12 cellular contexts compared by ENCODE assay signal in genomic region chr6:55963301-55963700, GRCh38.
DNase-seq lines count a peak whose midpoint lies in the region; ATAC-seq and TF ChIP-seq lines count a peak whose summit lies in the region.
"Had no signal": no experiment of that assay in that cellular context is flagged by ENCODE, and none has a peak within 500 bp of the region (broad histone marks: within the 10 kb centered on the region; RNA-seq: fewer than 3 reads in every experiment).

No MANE protein-coding gene starts in this region.

- intact Hi-C loops in OCI-LY7 (cut with micrococcal nuclease; ENCODE audit: unreplicated experiment) = no loop called here

- peak; percentile 32 for TF ChIP-seq CTCF in AG04449 (IDR thresholded peaks at IDR 0.05; ENCODE audit: insufficient read depth, low read length, missing control alignments)
- TF ChIP-seq CTCF in GM12873 (IDR thresholded peaks at IDR 0.05; ENCODE audit: insufficient read depth, low read depth, low read length, missing control alignments) = peak; percentile 48
- 0 out of 2 replicates have a peak, but pooled peaks have one; percentile 34 for TF ChIP-seq CTCF in OCI-LY7 (conservative IDR thresholded peaks at IDR 0.05; ENCODE audit: low read length)
- TF ChIP-seq CTCF in foreskin fibroblast (IDR thresholded peaks at IDR 0.05; ENCODE audit: low read depth, low read length) = peak; percentile 38
- no peak for TF ChIP-seq CTCF in upper lobe of left lung (IDR thresholded peaks at IDR 0.05)

- POLR2A ChIA-PET in AG04449 (lab: Yijun Ruan, JAX) = no interaction called here
- POLR2A ChIA-PET in OCI-LY7 (lab: Charles Lee) = interaction anchor here (0.7 kb wide), 1 partner anchor 123 kb away, joined by 3 read pairs; no protein-coding TSS in a partner anchor

- no peaks in the 10 kb centered on the region for H3K4me1 ChIP-seq in OCI-LY7 (ENCODE audit: insufficient read depth, low read length, poor library complexity, severe bottlenecking)
- no peaks in the 10 kb centered on the region for H3K4me1 ChIP-seq in upper lobe of left lung

- no peaks in the 10 kb centered on the region for H3K9me2 ChIP-seq in OCI-LY7 (ENCODE audit: insufficient read depth, low read length)

- H3K27ac ChIP-seq in OCI-LY7 (ENCODE audit: low read depth, low read length, poor library complexity, severe bottlenecking) = no peak overlapping the region
- H3K27ac ChIP-seq in upper lobe of left lung = no peak overlapping the region

- H3K27me3 ChIP-seq in upper lobe of left lung = no peaks in the 10 kb centered on the region

- H3K4me3 ChIP-seq in AG04449 (ENCODE audit: low read depth, low read length) = no peak overlapping the region
- no peak overlapping the region for H3K4me3 ChIP-seq in OCI-LY7 (ENCODE audit: low read depth, low read length, poor library complexity, severe bottlenecking)
- H3K4me3 ChIP-seq in foreskin fibroblast (ENCODE audit: low read depth in 1 of 2, low read length in 2 of 2) = no peak overlapping the region
- H3K4me3 ChIP-seq in upper lobe of left lung = no peak overlapping the region
- H3K4me3 ChIP-seq: GM12878 had no signal

- 56 to 71% methylated on average over 3 of the region's 3 CpGs for WGBS in upper lobe of left lung, 2 donors

- no peaks in the 10 kb centered on the region for H3K9me3 ChIP-seq in OCI-LY7 (ENCODE audit: low read length)
- H3K9me3 ChIP-seq in upper lobe of left lung = no peaks in the 10 kb centered on the region

- H3K36me3 ChIP-seq in OCI-LY7 (ENCODE audit: insufficient read depth, low read length) = no peaks in the 10 kb centered on the region
- H3K36me3 ChIP-seq in upper lobe of left lung = no peaks in the 10 kb centered on the region

- H4K20me1 ChIP-seq in OCI-LY7 (ENCODE audit: insufficient read depth, low read length) = no peaks in the 10 kb centered on the region

- TF ChIP-seq POLR2A in upper lobe of left lung (IDR thresholded peaks at IDR 0.05) = no peak

- CTCF ChIA-PET in AG04449 (lab: Yijun Ruan, JAX) (interaction anchor here (1.2 to 1.4 kb wide), 2 partner anchors 329 to 335 kb away, joined by 3 read pairs; no protein-coding TSS in a partner anchor), OCI-LY7 (lab: Charles Lee; ENCODE audit: unreplicated experiment) (no interaction called here)

- no TSS peak for BruUV-seq in OCI-LY7 (replicated peaks; lab: Mats Ljungman, UMichigan)

- TF ChIP-seq EP300 in upper lobe of left lung (IDR thresholded peaks at IDR 0.05) = no peak

- H3K4me2 ChIP-seq in OCI-LY7 (ENCODE audit: low read length) = no peak overlapping the region

- no peak for DNase-seq in AG04449 (ENCODE audit: low read depth, low spot score)
- DNase-seq in OCI-LY7 (ENCODE audit: low spot score) = no peak
- DNase-seq in foreskin fibroblast = peak in 1 of 2 donors; percentile 16
- no peak for DNase-seq in activated CD4-positive, alpha-beta T cell treated with anti-CD3 and anti-CD28 coated beads, Interleukin-2, amount 50 U/mL, for 48 hours
- DNase-seq in SKM-1 treated with dmso at 0.1 percent for 144 hours (lab: John Stamatoyannopoulos, UW; ENCODE audit: unreplicated experiment) = no peak
- DNase-seq in upper lobe of left lung = no peak
- DNase-seq: CD8-positive, alpha-beta T cell; foreskin melanocyte; NCI-H2081 treated with DMSO at 0.1 percent for 48 hours had no signal

- ATAC-seq in activated CD4-positive, CD25-positive, alpha-beta regulatory T cell treated with anti-CD3 and anti-CD28 coated beads, Interleukin-2, amount 50 U/mL, for 24 hours = no peak
- ATAC-seq in upper lobe of left lung (ENCODE audit: low FRiP score in 2 of 2) = no peak
- ATAC-seq: CD8-positive, alpha-beta T cell; GM12878 had no signal

- H3K79me2 ChIP-seq in OCI-LY7 (ENCODE audit: insufficient read depth, low read depth, low read length) = no peaks in the 10 kb centered on the region

- no peak overlapping the region for H2AFZ ChIP-seq in OCI-LY7 (ENCODE audit: low read length)

Comparison
In these comparisons a context has a peak if more than half of its experiments do, and no peak if none do; other contexts are left out.
1. CTCF ChIP-seq: peak in AG04449 (single experiment), GM12873 (single experiment), OCI-LY7 (single experiment) and foreskin fibroblast (single experiment); none in upper lobe of left lung (0 of 6).